ENCODE assay signal across 1 cellular context in genomic region chr6:11429577-11429976, GRCh38.
TF ChIP-seq lines count a peak whose summit lies in the region.

No MANE protein-coding gene starts in this region.

TF ChIP-seq in GM23338, 12 proteins besides CTCF, POLR2A, EP300 and RAD21 (continued from another document):
- TF ChIP-seq ZNF462 (CRISPR knock-in tag; IDR thresholded peaks at IDR 0.05) (no peak), ZNF114 (CRISPR knock-in tag; IDR thresholded peaks at IDR 0.05) (no peak), EZH2 (IDR thresholded peaks at IDR 0.05; ENCODE audit: low read depth, unreplicated experiment) (no peak), ZNF331 (CRISPR knock-in tag; IDR thresholded peaks at IDR 0.05; ENCODE audit: low read depth) (no peak), REST (IDR thresholded peaks at IDR 0.05; ENCODE audit: unreplicated experiment) (no peak)
